Comparison of ENCODE assay signal across 8 cellular contexts in genomic region chr5:140220032-140220697, GRCh38. TPM values are rescaled to one million over a fixed set of nuclear protein-coding genes. Genes with fewer than 3 reads are reported as not detected.
DNase-seq lines count a peak whose midpoint lies in the region; ATAC-seq and TF ChIP-seq lines count a peak whose summit lies in the region.

No MANE protein-coding gene starts in this region.

- no peak overlapping the region for H4K8ac ChIP-seq in mesenchymal stem cell (ENCODE audit: low read length)

- no peaks in the 10 kb centered on the region for H3K27me3 ChIP-seq in RWPE2 (ENCODE audit: insufficient read depth, poor library complexity, severe bottlenecking)
- peaks cover 0 to 7% of the 10 kb centered on the region in 2 experiments for H3K27me3 ChIP-seq in mesenchymal stem cell (ENCODE audit: control insufficient read depth in 1 of 2, insufficient read depth in 1 of 2, low read length in 2 of 2)
- no peaks in the 10 kb centered on the region for H3K27me3 ChIP-seq in CD4-positive, alpha-beta memory T cell (ENCODE audit: insufficient read depth, low read length)

- H4K91ac ChIP-seq in mesenchymal stem cell (ENCODE audit: low read length): no peak overlapping the region

- H2BK120ac ChIP-seq in mesenchymal stem cell (ENCODE audit: low read depth, low read length): no peak overlapping the region

- H3K4me3 Mint-ChIP-seq in CD4-positive, alpha-beta memory T cell: no peak overlapping the region

- peaks cover 0 to 3% of the 10 kb centered on the region in 2 donors for H3K36me3 Mint-ChIP-seq in CD4-positive, alpha-beta memory T cell

- H3K14ac ChIP-seq in mesenchymal stem cell (ENCODE audit: low read length in 2 of 2): no peak overlapping the region

- no peaks in the 10 kb centered on the region for H3K27me3 Mint-ChIP-seq in CD4-positive, alpha-beta memory T cell

- no peak overlapping the region for H2BK12ac ChIP-seq in mesenchymal stem cell (ENCODE audit: low read length in 2 of 2)

- H2BK15ac ChIP-seq in mesenchymal stem cell (ENCODE audit: low read depth, poor library complexity, severe bottlenecking): no peak overlapping the region

- intact Hi-C loops in CD4-positive, alpha-beta memory T cell (cut with micrococcal nuclease): no loop called here

- 89% methylated on average over 1 of the region's 3 CpGs for WGBS in mesenchymal stem cell

- no peak overlapping the region for H3K23ac ChIP-seq in mesenchymal stem cell (ENCODE audit: low read length in 2 of 2)

- ATAC-seq in GM21723 (IDR thresholded peaks at IDR 0.05; ENCODE audit: unreplicated experiment) (peak; percentile 44), RWPE2 (ENCODE audit: low read depth) (peak; percentile 49), HG03045 (IDR thresholded peaks at IDR 0.05; ENCODE audit: unreplicated experiment) (no peak)

- no peaks in the 10 kb centered on the region for H3K36me3 ChIP-seq in RWPE2 (ENCODE audit: low read depth)
- peaks cover 0 to 2% of the 10 kb centered on the region in 2 experiments for H3K36me3 ChIP-seq in mesenchymal stem cell (ENCODE audit: control insufficient read depth in 1 of 2, insufficient read depth in 2 of 2, low read depth in 1 of 2, low read length in 2 of 2)
- H3K36me3 ChIP-seq in CD4-positive, alpha-beta memory T cell (ENCODE audit: insufficient read depth, low read length): no peaks in the 10 kb centered on the region

- H3K4me1 ChIP-seq in RWPE2 (ENCODE audit: insufficient read depth, poor library complexity, severe bottlenecking): peaks cover 31% of the 10 kb centered on the region
- H3K4me1 ChIP-seq in mesenchymal stem cell (ENCODE audit: control insufficient read depth, insufficient read depth, low read depth, low read length): peaks cover 17% of the 10 kb centered on the region
- H3K4me1 ChIP-seq in CD4-positive, alpha-beta memory T cell (ENCODE audit: insufficient read depth, low read length): no peaks in the 10 kb centered on the region

- H2BK5ac ChIP-seq in mesenchymal stem cell (ENCODE audit: low read depth, low read length, poor library complexity, severe bottlenecking): no peak overlapping the region

- POLR2A ChIA-PET in CD4-positive, alpha-beta memory T cell (lab: Charles Lee; ENCODE audit: partially characterized antibody): no interaction called here

- H3K4ac ChIP-seq in mesenchymal stem cell (ENCODE audit: low read depth in 1 of 2, low read length in 2 of 2): no peak overlapping the region

- no peaks in the 10 kb centered on the region for H3K9me3 Mint-ChIP-seq in CD4-positive, alpha-beta memory T cell

- H3K18ac ChIP-seq in mesenchymal stem cell (ENCODE audit: low read depth in 1 of 2, low read length in 2 of 2): no peak overlapping the region

- peaks cover 0 to 2% (median 0%) of the 10 kb centered on the region in 4 donors for H3K4me1 Mint-ChIP-seq in CD4-positive, alpha-beta memory T cell

- no peak overlapping the region for H2AK5ac ChIP-seq in mesenchymal stem cell (ENCODE audit: low read length, severe bottlenecking)

- in situ Hi-C loops in GM13977 (cut with MboI; ENCODE audit: low pct_unique_long_range_greater_than_20kb, low sequenced_read_pairs, unreplicated experiment): no loop called here

- DNase-seq in GM13977 (ENCODE audit: low spot score): peak; percentile 32
- no peak for DNase-seq in RWPE2 (ENCODE audit: low spot score)
- peak; percentile 60 for DNase-seq in mesenchymal stem cell
- no peak for DNase-seq in CD4-positive, alpha-beta memory T cell
- no peak for DNase-seq in H4 (ENCODE audit: low spot score)
- DNase-seq in stimulated activated CD4-positive, alpha-beta T cell treated with anti-CD3 and anti-CD28 coated beads, Interleukin-4, amount 100 ng/mL, for 24 hours: no peak

- peaks cover 11% of the 10 kb centered on the region for H3K79me1 ChIP-seq in mesenchymal stem cell (replicated peaks; ENCODE audit: low read length, poor library complexity, severe bottlenecking)

- H3K27ac ChIP-seq in RWPE2 (ENCODE audit: poor library complexity, severe bottlenecking) (no peak overlapping the region), mesenchymal stem cell (ENCODE audit: low read length, poor library complexity, severe bottlenecking) (peak overlapping the region; percentile 43)
- no peak overlapping the region for H3K27ac ChIP-seq in CD4-positive, alpha-beta memory T cell (ENCODE audit: low read depth, low read length)

- TF ChIP-seq CTCF in GM13977 (IDR thresholded peaks at IDR 0.05; ENCODE audit: extremely low read depth, insufficient read depth, missing control alignments): no peak
- TF ChIP-seq CTCF in RWPE2 (IDR thresholded peaks at IDR 0.05; ENCODE audit: poor library complexity, severe bottlenecking): no peak

- no peak overlapping the region for H3K4me3 ChIP-seq in RWPE2 (ENCODE audit: severe bottlenecking)
- no peak overlapping the region for H3K4me3 ChIP-seq in mesenchymal stem cell (ENCODE audit: insufficient read depth in 1 of 2, low read depth in 1 of 2, low read length in 2 of 2)
- H3K4me3 ChIP-seq in CD4-positive, alpha-beta memory T cell (ENCODE audit: low read length in 2 of 2): no peak overlapping the region

- H3K9me3 ChIP-seq in RWPE2 (ENCODE audit: severe bottlenecking) (no peaks in the 10 kb centered on the region), mesenchymal stem cell (ENCODE audit: control insufficient read depth, low read length) (no peaks in the 10 kb centered on the region)
- H3K9me3 ChIP-seq in CD4-positive, alpha-beta memory T cell (ENCODE audit: control insufficient read depth in 1 of 2, low read length in 2 of 2): no peaks in the 10 kb centered on the region

- no peak overlapping the region for H2AFZ ChIP-seq in mesenchymal stem cell (ENCODE audit: low read depth, low read length)

- no peak overlapping the region for H3K27ac Mint-ChIP-seq in CD4-positive, alpha-beta memory T cell

- peak overlapping the region; percentile 73 for H3K9ac ChIP-seq in mesenchymal stem cell (ENCODE audit: low read length)

- CTCF ChIA-PET in CD4-positive, alpha-beta memory T cell (lab: Charles Lee; ENCODE audit: partially characterized antibody): interaction anchor here (1.0 kb wide), 1 partner anchor 74 kb away, joined by 3 read pairs; no protein-coding TSS in a partner anchor

- H3K4me2 ChIP-seq in mesenchymal stem cell (ENCODE audit: low read length, poor library complexity, severe bottlenecking): no peak overlapping the region

RNA-seq across cellular contexts. Expression of gene CYSTM1, which starts 45.2 kb away (rescaled TPM):
- polyA plus RNA-seq in mesenchymal stem cell (2013, experiment 1 of 2): 40.5 TPM
- 40.9 TPM for polyA plus RNA-seq in mesenchymal stem cell (2013, experiment 2 of 2)
- total RNA-seq in CD4-positive, alpha-beta memory T cell: 1 to 10 TPM; 5.0 to 6.3 TPM
- polyA plus RNA-seq in CD4-positive, alpha-beta memory T cell: 10 to 100 TPM; 12.8 to 21.1 TPM
- 15.4 and 23.0 TPM in 2 replicates for total RNA-seq in H4 (2014; rRNA removed; shearing (Covaris generic))

Comparison
In these comparisons a context has a peak if more than half of its experiments do, and no peak if none do; other contexts are left out.
1. DNase-seq: peak in GM13977 (single experiment) and mesenchymal stem cell (single experiment); none in RWPE2 (single experiment), CD4-positive, alpha-beta memory T cell (0 of 5), H4 (single experiment) and stimulated activated CD4-positive, alpha-beta T cell treated with anti-CD3 and anti-CD28 coated beads, Interleukin-4, amount 100 ng/mL, for 24 hours (single experiment).